In the genomic region with DNA sequence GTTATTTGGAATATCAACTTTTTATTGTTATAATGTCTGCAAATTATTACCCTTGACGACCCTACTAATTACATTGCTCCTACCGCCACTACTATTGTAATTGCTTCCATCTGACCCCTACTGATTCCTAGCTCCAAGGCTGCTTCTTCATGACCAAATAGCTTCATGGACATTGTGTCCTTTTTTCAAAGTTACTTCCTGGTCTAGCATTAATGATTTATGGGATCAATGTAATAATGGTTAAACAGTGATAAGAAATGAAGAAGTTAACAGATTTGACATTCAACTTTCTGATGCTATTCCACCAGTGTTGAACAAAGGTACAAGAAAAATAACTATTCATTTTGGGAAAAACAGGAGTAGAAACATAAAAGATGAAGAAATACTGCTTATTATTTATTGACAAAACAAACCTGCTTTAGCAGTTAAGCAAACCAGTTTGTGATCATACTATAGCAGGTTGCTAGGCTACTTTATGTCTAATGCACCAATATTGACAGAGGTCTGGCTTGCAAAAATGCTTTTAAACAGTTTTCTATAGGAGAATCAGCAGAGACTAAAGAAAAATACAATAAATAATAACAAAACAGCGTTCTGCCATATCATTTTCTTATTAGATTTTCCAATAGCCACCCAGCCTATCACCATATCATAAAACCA, we compare ENCODE assay signal across 1 cellular context.
TF ChIP-seq lines count a peak whose summit lies in the region.

No MANE protein-coding gene starts in this region.

TF ChIP-seq in GM23338, 12 proteins besides CTCF, POLR2A, EP300 and RAD21 (continued from another document):
- TF ChIP-seq, protein P1, sequence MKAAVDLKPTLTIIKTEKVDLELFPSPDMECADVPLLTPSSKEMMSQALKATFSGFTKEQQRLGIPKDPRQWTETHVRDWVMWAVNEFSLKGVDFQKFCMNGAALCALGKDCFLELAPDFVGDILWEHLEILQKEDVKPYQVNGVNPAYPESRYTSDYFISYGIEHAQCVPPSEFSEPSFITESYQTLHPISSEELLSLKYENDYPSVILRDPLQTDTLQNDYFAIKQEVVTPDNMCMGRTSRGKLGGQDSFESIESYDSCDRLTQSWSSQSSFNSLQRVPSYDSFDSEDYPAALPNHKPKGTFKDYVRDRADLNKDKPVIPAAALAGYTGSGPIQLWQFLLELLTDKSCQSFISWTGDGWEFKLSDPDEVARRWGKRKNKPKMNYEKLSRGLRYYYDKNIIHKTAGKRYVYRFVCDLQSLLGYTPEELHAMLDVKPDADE (IDR thresholded peaks at IDR 0.05): no peak
- TF ChIP-seq, protein P2, sequence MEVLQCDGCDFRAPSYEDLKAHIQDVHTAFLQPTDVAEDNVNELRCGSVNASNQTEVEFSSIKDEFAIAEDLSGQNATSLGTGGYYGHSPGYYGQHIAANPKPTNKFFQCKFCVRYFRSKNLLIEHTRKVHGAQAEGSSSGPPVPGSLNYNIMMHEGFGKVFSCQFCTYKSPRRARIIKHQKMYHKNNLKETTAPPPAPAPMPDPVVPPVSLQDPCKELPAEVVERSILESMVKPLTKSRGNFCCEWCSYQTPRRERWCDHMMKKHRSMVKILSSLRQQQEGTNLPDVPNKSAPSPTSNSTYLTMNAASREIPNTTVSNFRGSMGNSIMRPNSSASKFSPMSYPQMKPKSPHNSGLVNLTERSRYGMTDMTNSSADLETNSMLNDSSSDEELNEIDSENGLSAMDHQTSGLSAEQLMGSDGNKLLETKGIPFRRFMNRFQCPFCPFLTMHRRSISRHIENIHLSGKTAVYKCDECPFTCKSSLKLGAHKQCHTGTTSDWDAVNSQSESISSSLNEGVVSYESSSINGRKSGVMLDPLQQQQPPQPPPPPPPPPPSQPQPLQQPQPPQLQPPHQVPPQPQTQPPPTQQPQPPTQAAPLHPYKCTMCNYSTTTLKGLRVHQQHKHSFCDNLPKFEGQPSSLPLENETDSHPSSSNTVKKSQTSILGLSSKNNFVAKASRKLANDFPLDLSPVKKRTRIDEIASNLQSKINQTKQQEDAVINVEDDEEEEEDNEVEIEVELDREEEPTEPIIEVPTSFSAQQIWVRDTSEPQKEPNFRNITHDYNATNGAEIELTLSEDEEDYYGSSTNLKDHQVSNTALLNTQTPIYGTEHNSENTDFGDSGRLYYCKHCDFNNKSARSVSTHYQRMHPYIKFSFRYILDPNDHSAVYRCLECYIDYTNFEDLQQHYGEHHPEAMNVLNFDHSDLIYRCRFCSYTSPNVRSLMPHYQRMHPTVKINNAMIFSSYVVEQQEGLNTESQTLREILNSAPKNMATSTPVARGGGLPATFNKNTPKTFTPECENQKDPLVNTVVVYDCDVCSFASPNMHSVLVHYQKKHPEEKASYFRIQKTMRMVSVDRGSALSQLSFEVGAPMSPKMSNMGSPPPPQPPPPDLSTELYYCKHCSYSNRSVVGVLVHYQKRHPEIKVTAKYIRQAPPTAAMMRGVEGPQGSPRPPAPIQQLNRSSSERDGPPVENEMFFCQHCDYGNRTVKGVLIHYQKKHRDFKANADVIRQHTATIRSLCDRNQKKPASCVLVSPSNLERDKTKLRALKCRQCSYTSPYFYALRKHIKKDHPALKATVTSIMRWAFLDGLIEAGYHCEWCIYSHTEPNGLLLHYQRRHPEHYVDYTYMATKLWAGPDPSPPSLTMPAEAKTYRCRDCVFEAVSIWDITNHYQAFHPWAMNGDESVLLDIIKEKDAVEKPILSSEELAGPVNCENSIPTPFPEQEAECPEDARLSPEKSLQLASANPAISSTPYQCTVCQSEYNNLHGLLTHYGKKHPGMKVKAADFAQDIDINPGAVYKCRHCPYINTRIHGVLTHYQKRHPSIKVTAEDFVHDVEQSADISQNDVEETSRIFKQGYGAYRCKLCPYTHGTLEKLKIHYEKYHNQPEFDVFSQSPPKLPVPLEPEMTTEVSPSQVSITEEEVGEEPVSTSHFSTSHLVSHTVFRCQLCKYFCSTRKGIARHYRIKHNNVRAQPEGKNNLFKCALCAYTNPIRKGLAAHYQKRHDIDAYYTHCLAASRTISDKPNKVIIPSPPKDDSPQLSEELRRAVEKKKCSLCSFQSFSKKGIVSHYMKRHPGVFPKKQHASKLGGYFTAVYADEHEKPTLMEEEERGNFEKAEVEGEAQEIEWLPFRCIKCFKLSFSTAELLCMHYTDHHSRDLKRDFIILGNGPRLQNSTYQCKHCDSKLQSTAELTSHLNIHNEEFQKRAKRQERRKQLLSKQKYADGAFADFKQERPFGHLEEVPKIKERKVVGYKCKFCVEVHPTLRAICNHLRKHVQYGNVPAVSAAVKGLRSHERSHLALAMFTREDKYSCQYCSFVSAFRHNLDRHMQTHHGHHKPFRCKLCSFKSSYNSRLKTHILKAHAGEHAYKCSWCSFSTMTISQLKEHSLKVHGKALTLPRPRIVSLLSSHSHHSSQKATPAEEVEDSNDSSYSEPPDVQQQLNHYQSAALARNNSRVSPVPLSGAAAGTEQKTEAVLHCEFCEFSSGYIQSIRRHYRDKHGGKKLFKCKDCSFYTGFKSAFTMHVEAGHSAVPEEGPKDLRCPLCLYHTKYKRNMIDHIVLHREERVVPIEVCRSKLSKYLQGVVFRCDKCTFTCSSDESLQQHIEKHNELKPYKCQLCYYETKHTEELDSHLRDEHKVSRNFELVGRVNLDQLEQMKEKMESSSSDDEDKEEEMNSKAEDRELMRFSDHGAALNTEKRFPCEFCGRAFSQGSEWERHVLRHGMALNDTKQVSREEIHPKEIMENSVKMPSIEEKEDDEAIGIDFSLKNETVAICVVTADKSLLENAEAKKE (CRISPR knock-in tag; IDR thresholded peaks at IDR 0.05): no peak
- no peak for TF ChIP-seq STAT1 (IDR thresholded peaks at IDR 0.05; ENCODE audit: unreplicated experiment)
- no peak for TF ChIP-seq EZH2phosphoT487 (IDR thresholded peaks at IDR 0.05; ENCODE audit: unreplicated experiment)
- TF ChIP-seq EZH2 (IDR thresholded peaks at IDR 0.05; ENCODE audit: low read depth, unreplicated experiment): no peak
- TF ChIP-seq CREB1 (CRISPR knock-in tag; IDR thresholded peaks at IDR 0.05; ENCODE audit: low read depth): no peak
- no peak for TF ChIP-seq ZNF114 (CRISPR knock-in tag; IDR thresholded peaks at IDR 0.05)
- TF ChIP-seq NANOG (IDR thresholded peaks at IDR 0.05; ENCODE audit: borderline replicate concordance): no peak
- no peak for TF ChIP-seq REST (IDR thresholded peaks at IDR 0.05; ENCODE audit: unreplicated experiment)
